Comparison of ENCODE assay signal across 1 cellular context in genomic region chr1:111704776-111705175, GRCh38.
TF ChIP-seq lines count a peak whose summit lies in the region.

No MANE protein-coding gene starts in this region.

TF ChIP-seq in IMR-90, 13 proteins besides CTCF, POLR2A, EP300 and RAD21:
- TF ChIP-seq FOS (IDR thresholded peaks at IDR 0.05; ENCODE audit: low read depth, low read length) = no peak
- TF ChIP-seq MXI1 (IDR thresholded peaks at IDR 0.05; ENCODE audit: borderline replicate concordance, low read depth, low read length) = no peak
- TF ChIP-seq BHLHE40 (IDR thresholded peaks at IDR 0.05; ENCODE audit: low read depth, low read length) = no peak
- TF ChIP-seq MAFK (IDR thresholded peaks at IDR 0.05; ENCODE audit: low read depth, low read length) = no peak
- no peak for TF ChIP-seq MAZ (IDR thresholded peaks at IDR 0.05; ENCODE audit: borderline replicate concordance, low read depth, low read length)
- no peak for TF ChIP-seq RCOR1 (IDR thresholded peaks at IDR 0.05; ENCODE audit: insufficient replicate concordance, low read length)
- TF ChIP-seq CHD1 (IDR thresholded peaks at IDR 0.05; ENCODE audit: low read depth, low read length) = no peak
- TF ChIP-seq, protein P1, sequence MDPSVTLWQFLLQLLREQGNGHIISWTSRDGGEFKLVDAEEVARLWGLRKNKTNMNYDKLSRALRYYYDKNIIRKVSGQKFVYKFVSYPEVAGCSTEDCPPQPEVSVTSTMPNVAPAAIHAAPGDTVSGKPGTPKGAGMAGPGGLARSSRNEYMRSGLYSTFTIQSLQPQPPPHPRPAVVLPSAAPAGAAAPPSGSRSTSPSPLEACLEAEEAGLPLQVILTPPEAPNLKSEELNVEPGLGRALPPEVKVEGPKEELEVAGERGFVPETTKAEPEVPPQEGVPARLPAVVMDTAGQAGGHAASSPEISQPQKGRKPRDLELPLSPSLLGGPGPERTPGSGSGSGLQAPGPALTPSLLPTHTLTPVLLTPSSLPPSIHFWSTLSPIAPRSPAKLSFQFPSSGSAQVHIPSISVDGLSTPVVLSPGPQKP (IDR thresholded peaks at IDR 0.05; ENCODE audit: borderline replicate concordance, low read depth, low read length) = no peak
- TF ChIP-seq USF2 (IDR thresholded peaks at IDR 0.05; ENCODE audit: low read depth, low read length) = no peak
- no peak for TF ChIP-seq SMC3 (IDR thresholded peaks at IDR 0.05; ENCODE audit: low read depth, low read length)
- TF ChIP-seq RFX5 (IDR thresholded peaks at IDR 0.05; ENCODE audit: low read depth, low read length) = no peak
- no peak for TF ChIP-seq CEBPB (IDR thresholded peaks at IDR 0.05; ENCODE audit: low read depth, low read length)
- no peak for TF ChIP-seq NFE2L2 (IDR thresholded peaks at IDR 0.05; ENCODE audit: low read depth, low read length)
